ENCODE assay signal across 12 cellular contexts in genomic region chrX:39518451-39519212, GRCh38.
DNase-seq lines count a peak whose midpoint lies in the region; ATAC-seq and TF ChIP-seq lines count a peak whose summit lies in the region.
"Had no signal": no experiment of that assay in that cellular context is flagged by ENCODE, and none has a peak within 500 bp of the region (broad histone marks: within the 10 kb centered on the region; RNA-seq: fewer than 3 reads in every experiment).

No MANE protein-coding gene starts in this region.

- H3K9me3 ChIP-seq in testis, result no peaks in the 10 kb centered on the region

- 17 to 23% methylated on average over 4 to 28 of the region's 29 CpGs for WGBS in testis, 2 donors

- TF ChIP-seq POLR2A in testis (IDR thresholded peaks at IDR 0.05), result no peak

- no peak for DNase-seq in Right ventricle myocardium inferior (ENCODE audit: missing footprints)
- no peak for DNase-seq in cardiac septum (ENCODE audit: low spot score)
- peak; percentile 4 for DNase-seq in fibroblast of the aortic adventitia (ENCODE audit: low read depth)
- DNase-seq in nucleus accumbens (lab: John Stamatoyannopoulos, UW), result peak in 29 of 56 donors; percentile 1 to 40 (median 7)
- DNase-seq in testis, result no peak
- no peak for DNase-seq in SW480 (ENCODE audit: low spot score)
- DNase-seq in NCI-H2196 (lab: John Stamatoyannopoulos, UW; ENCODE audit: unreplicated experiment), result no peak
- DNase-seq: activated CD8-positive, alpha-beta T cell treated with anti-CD3 and anti-CD28 coated beads for 36 hours; immature natural killer cell; NCI-H526 had no signal

- H3K36me3 ChIP-seq in testis (ENCODE audit: low read depth, missing control alignments), result no peaks in the 10 kb centered on the region

- ATAC-seq in Right ventricle myocardium inferior, result peak; percentile 73
- ATAC-seq in GM21528 (IDR thresholded peaks at IDR 0.05; ENCODE audit: low FRiP score, unreplicated experiment), result no peak
- ATAC-seq: activated CD8-positive, alpha-beta T cell treated with anti-CD3 and anti-CD28 coated beads for 36 hours had no signal

- no peaks in the 10 kb centered on the region for H3K27me3 ChIP-seq in testis

- no peak overlapping the region for H3K4me3 ChIP-seq in fibroblast of the aortic adventitia (ENCODE audit: low read depth, low read length)
- H3K4me3 ChIP-seq in testis, result no peak overlapping the region

- intact Hi-C loops in Right ventricle myocardium inferior (cut with DNase I) (loop anchor here (5.0 kb wide), 1 partner anchor 41 kb away; no protein-coding TSS in a partner anchor), cardiac septum (cut with DNase I) (no loop called here), testis (cut with DNase I; ENCODE audit: low total_unique reads) (no loop called here)

- no peaks in the 10 kb centered on the region for H3K4me1 ChIP-seq in testis

- H3K27ac ChIP-seq in testis, result no peak overlapping the region
- H3K27ac ChIP-seq: epithelial cell of prostate had no signal

- TF ChIP-seq CTCF in fibroblast of the aortic adventitia (IDR thresholded peaks at IDR 0.05; ENCODE audit: insufficient read depth, low read length) (no peak), testis (IDR thresholded peaks at IDR 0.05) (no peak)

Comparison
In these comparisons a context has a peak if more than half of its experiments do, and no peak if none do; other contexts are left out.
1. DNase-seq: peak in fibroblast of the aortic adventitia (single experiment) and nucleus accumbens (29 of 56); none in Right ventricle myocardium inferior (single experiment), cardiac septum (single experiment), testis (single experiment), SW480 (single experiment) and NCI-H2196 (single experiment).